14 cellular contexts compared by ENCODE assay signal in genomic region chr3:61724183-61724582, GRCh38.
DNase-seq lines count a peak whose midpoint lies in the region; ATAC-seq and TF ChIP-seq lines count a peak whose summit lies in the region.
"Had no signal": no experiment of that assay in that cellular context is flagged by ENCODE, and none has a peak within 500 bp of the region (broad histone marks: within the 10 kb centered on the region; RNA-seq: fewer than 3 reads in every experiment).

No MANE protein-coding gene starts in this region.

- no peaks in the 10 kb centered on the region for H3K27me3 Mint-ChIP-seq in stimulated activated memory B cell treated with anti-CD40 and anti-IgM and Interleukin-4, amounts not matched to agents 10 μg/mL and 1 μg/mL and 100 μg/mL, for 72 hours

- H3K27ac Mint-ChIP-seq in stimulated activated memory B cell treated with anti-CD40 and anti-IgM and Interleukin-4, amounts not matched to agents 10 μg/mL and 1 μg/mL and 100 μg/mL, for 72 hours, result no peak overlapping the region
- H3K27ac Mint-ChIP-seq: activated T-helper 2 cell treated with anti-CD3 and anti-CD28 coated beads, Interferon-gamma antibody, Interleukin-2, Interleukin-4, amounts not matched to agents 10 μg/mL and 5 μg/mL and 100 μg/mL, durations not matched to agents 14 hours and 24 hours and 36 hours; T-cell had no signal

- H3K36me3 Mint-ChIP-seq in stimulated activated memory B cell treated with anti-CD40 and anti-IgM and Interleukin-4, amounts not matched to agents 10 μg/mL and 1 μg/mL and 100 μg/mL, for 72 hours, result no peaks in the 10 kb centered on the region
- H3K36me3 Mint-ChIP-seq: T-cell had no signal

- H3K9me3 Mint-ChIP-seq in stimulated activated memory B cell treated with anti-CD40 and anti-IgM and Interleukin-4, amounts not matched to agents 10 μg/mL and 1 μg/mL and 100 μg/mL, for 72 hours, result peaks cover 2% of the 10 kb centered on the region
- H3K9me3 Mint-ChIP-seq: activated T-helper 2 cell treated with anti-CD3 and anti-CD28 coated beads, Interferon-gamma antibody, Interleukin-2, Interleukin-4, amounts not matched to agents 10 μg/mL and 5 μg/mL and 100 μg/mL, durations not matched to agents 14 hours and 24 hours and 36 hours; T-cell had no signal

- H3K4me1 Mint-ChIP-seq in stimulated activated memory B cell treated with anti-CD40 and anti-IgM and Interleukin-4, amounts not matched to agents 10 μg/mL and 1 μg/mL and 100 μg/mL, for 72 hours, result peaks cover 7% of the 10 kb centered on the region
- H3K4me1 Mint-ChIP-seq: T-cell had no signal

- no peak overlapping the region for H3K4me3 ChIP-seq in lower lobe of right lung
- H3K4me3 ChIP-seq: MG63 had no signal

- H3K4me1 ChIP-seq in lower lobe of right lung, result peaks cover 12% of the 10 kb centered on the region
- H3K4me1 ChIP-seq: foreskin keratinocyte had no signal

- no peaks in the 10 kb centered on the region for H3K9me3 ChIP-seq in lower lobe of right lung
- H3K9me3 ChIP-seq: MG63 had no signal

- intact Hi-C loops in lower lobe of right lung (cut with DNase I), result no loop called here

- no peaks in the 10 kb centered on the region for H3K36me3 ChIP-seq in lower lobe of right lung
- H3K36me3 ChIP-seq: MG63 had no signal

- DNase-seq in lower lobe of right lung (no peak), NCI-H82 (lab: John Stamatoyannopoulos, UW) (no peak), pons (ENCODE audit: low spot score) (no peak)
- DNase-seq: activated CD8-positive, alpha-beta memory T cell treated with anti-CD3 and anti-CD28 coated beads for 24 hours; amniotic stem cell; DMS53; foreskin keratinocyte; MG63; T-cell had no signal

- no peak overlapping the region for H3K27ac ChIP-seq in lower lobe of right lung
- H3K27ac ChIP-seq: foreskin keratinocyte had no signal

- ATAC-seq in GM19324 (IDR thresholded peaks at IDR 0.05; ENCODE audit: low FRiP score, unreplicated experiment) (peak; percentile 62), GM21737 (IDR thresholded peaks at IDR 0.05; ENCODE audit: unreplicated experiment) (peak; percentile 80), HG03095 (IDR thresholded peaks at IDR 0.05; ENCODE audit: unreplicated experiment) (peak; percentile 67), lower lobe of right lung (no peak)
- ATAC-seq in stimulated activated memory B cell treated with anti-CD40 and anti-IgM and Interleukin-4, amounts not matched to agents 10 μg/mL and 1 μg/mL and 100 μg/mL, for 72 hours, result peak; percentile 56
- ATAC-seq: foreskin keratinocyte, T-cell had no signal

- no peaks in the 10 kb centered on the region for H3K27me3 ChIP-seq in lower lobe of right lung (ENCODE audit: low read depth)
- H3K27me3 ChIP-seq: foreskin keratinocyte, MG63 had no signal

- TF ChIP-seq CTCF in lower lobe of right lung (IDR thresholded peaks at IDR 0.05), result no peak

- H3K4me3 Mint-ChIP-seq in stimulated activated memory B cell treated with anti-CD40 and anti-IgM and Interleukin-4, amounts not matched to agents 10 μg/mL and 1 μg/mL and 100 μg/mL, for 72 hours, result no peak overlapping the region
- H3K4me3 Mint-ChIP-seq: T-cell had no signal

Comparison
In these comparisons a context has a peak if more than half of its experiments do, and no peak if none do; other contexts are left out.
1. ATAC-seq: peak in GM19324 (single experiment), GM21737 (single experiment), HG03095 (single experiment) and stimulated activated memory B cell treated with anti-CD40 and anti-IgM and Interleukin-4, amounts not matched to agents 10 μg/mL and 1 μg/mL and 100 μg/mL, for 72 hours (single experiment); none in lower lobe of right lung (0 of 2).